Comparison of ENCODE assay signal across 21 cellular contexts in the genomic region with DNA sequence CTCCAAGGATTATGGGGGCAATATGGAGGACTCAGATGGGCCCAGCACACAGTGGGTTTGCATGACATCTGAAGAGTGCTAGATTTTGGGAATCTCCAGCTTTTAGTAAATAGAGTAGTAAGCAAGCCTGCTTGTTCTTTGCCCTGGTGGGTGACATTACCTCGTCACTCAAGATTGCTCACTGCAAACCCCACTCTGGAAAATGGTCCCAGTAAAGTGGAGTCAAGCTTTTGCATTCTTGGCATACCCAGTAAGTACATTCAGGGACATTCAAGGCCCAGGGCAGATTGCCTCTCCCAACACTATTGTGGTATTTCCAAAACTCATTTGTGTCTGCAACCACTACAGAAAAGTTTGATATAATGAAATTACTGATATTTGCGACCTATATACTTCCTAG.
"Had no signal": no experiment of that assay in that cellular context is flagged by ENCODE, and none has a peak within 500 bp of the region (broad histone marks: within the 10 kb centered on the region; RNA-seq: fewer than 3 reads in every experiment).

No MANE protein-coding gene starts in this region.

- H3K4me1 ChIP-seq: Peyer's patch had no signal

- H3K36me3 ChIP-seq: Peyer's patch had no signal

- H3K27me3 ChIP-seq: Peyer's patch, SJCRH30 had no signal

- H3K4me2 ChIP-seq: PC-9 had no signal

- DNase-seq: IMR-90, Kasumi-1, KG1, MM.1S, NCI-H1092 treated with DMSO at 0.1 percent for 48 hours, NCI-H1436, NCI-H187 treated with DMSO at 0.1 percent for 48 hours, NCI-H2029 treated with DMSO at 0.1 percent for 48 hours, NCI-H2171 treated with DMSO at 0.1 percent for 48 hours, NCI-H345, NCI-H446 treated with DMSO at 0.1 percent for 48 hours, NCI-H524 treated with DMSO at 0.1 percent for 48 hours, NCI-H69, NCI-H774, PC-9, Peyer's patch, SHP77 treated with DMSO at 0.1 percent for 48 hours, SJCRH30 had no signal

- ATAC-seq: HepG2, Right ventricle myocardium inferior, SK-N-SH treated with all-trans-retinoic acid at 6 μM for 48 hours had no signal

- H3K9me3 ChIP-seq: Peyer's patch, SJCRH30 had no signal

- H3K4me3 ChIP-seq: PC-9, Peyer's patch, SJCRH30 had no signal

- H3K27ac ChIP-seq: PC-9, Peyer's patch, SJCRH30 had no signal

- H2AFZ ChIP-seq: PC-9 had no signal
